ENCODE assay signal across 8 cellular contexts in genomic region chr2:143261986-143262784, GRCh38.
DNase-seq lines count a peak whose midpoint lies in the region; ATAC-seq and TF ChIP-seq lines count a peak whose summit lies in the region.

No MANE protein-coding gene starts in this region.

- H4K20me1 ChIP-seq in BLaER1 treated with 17β-estradiol and CSF1 and Interleukin-3, amounts not matched to agents 10 nM and 100 nM = 0 out of 22 replicates have a peak, but pooled peaks cover 0 to 4% (median 0%) of the 10 kb centered on the region in 11 experiments
- no peaks in the 10 kb centered on the region for H4K20me1 ChIP-seq in mammary epithelial cell (ENCODE audit: insufficient read depth, low read length)

- peaks cover 0 to 21% (median 16%) of the 10 kb centered on the region in 11 experiments; a peak in 15 of 22 replicates for H3K9me3 ChIP-seq in BLaER1 treated with 17β-estradiol and CSF1 and Interleukin-3, amounts not matched to agents 10 nM and 100 nM (replicated peaks in 1 of 11)
- H3K9me3 ChIP-seq in upper lobe of left lung (no peaks in the 10 kb centered on the region), mammary epithelial cell (replicated peaks; ENCODE audit: insufficient read depth, low read length) (no peaks in the 10 kb centered on the region)

- peak overlapping the region; percentile 23 to 79 (median 53); a peak in 19 of 22 replicates for H3K9ac ChIP-seq in BLaER1 treated with 17β-estradiol and CSF1 and Interleukin-3, amounts not matched to agents 10 nM and 100 nM
- no peak overlapping the region for H3K9ac ChIP-seq in mammary epithelial cell (ENCODE audit: insufficient read depth, low read length)

- peak overlapping the region; percentile 55 for H3K4me3 Mint-ChIP-seq in activated naive CD8-positive, alpha-beta T cell treated with anti-CD3 and anti-CD28 coated beads, Interleukin-2, amount 50 U/mL, for 24 hours
- no peak overlapping the region for H3K4me3 Mint-ChIP-seq in chondrocyte (ENCODE audit: unreplicated experiment)

- CTCF ChIA-PET in mammary epithelial cell (lab: Charles Lee; ENCODE audit: low non-redundant PET) = interaction anchor here (0.5 to 0.7 kb wide), 2 partner anchors 149 to 161 kb away, joined by 3 to 4 read pairs; no protein-coding TSS in a partner anchor

- H3K79me2 ChIP-seq in mammary epithelial cell (ENCODE audit: insufficient read depth, low read length) = no peaks in the 10 kb centered on the region

- WGBS in upper lobe of left lung, 2 donors = 71 to 76% methylated on average over 8 of the region's 8 CpGs
- WGBS in mammary epithelial cell (ENCODE audit: low coverage, missing lambda C conversion rate) = 79% methylated on average over 7 of the region's 8 CpGs

- H3K36me3 Mint-ChIP-seq in activated naive CD8-positive, alpha-beta T cell treated with anti-CD3 and anti-CD28 coated beads, Interleukin-2, amount 50 U/mL, for 24 hours (ENCODE audit: low read depth) = peaks cover 17% of the 10 kb centered on the region
- H3K36me3 Mint-ChIP-seq in chondrocyte (ENCODE audit: low read depth) = peaks cover 3% of the 10 kb centered on the region

- ATAC-seq in GM21529 (IDR thresholded peaks at IDR 0.05; ENCODE audit: unreplicated experiment) = peak; percentile 54
- ATAC-seq in activated naive CD8-positive, alpha-beta T cell treated with anti-CD3 and anti-CD28 coated beads, Interleukin-2, amount 50 U/mL, for 24 hours = peak; percentile 75
- peak; percentile 58 to 80 for ATAC-seq in upper lobe of left lung (ENCODE audit: low FRiP score in 2 of 2)
- ATAC-seq in GM21367 (IDR thresholded peaks at IDR 0.05; ENCODE audit: unreplicated experiment) = no peak

- H3K27me3 ChIP-seq in BLaER1 treated with 17β-estradiol and CSF1 and Interleukin-3, amounts not matched to agents 10 nM and 100 nM = no peaks in the 10 kb centered on the region
- H3K27me3 ChIP-seq in upper lobe of left lung = no peaks in the 10 kb centered on the region
- peaks cover 2% of the 10 kb centered on the region for H3K27me3 ChIP-seq in mammary epithelial cell (ENCODE audit: insufficient read depth, low read length)

- dilution Hi-C loops in mammary epithelial cell (cut with HindIII; ENCODE audit: low sequenced_read_pairs) = no loop called here

- peak overlapping the region; percentile 96 for H3K27ac Mint-ChIP-seq in activated naive CD8-positive, alpha-beta T cell treated with anti-CD3 and anti-CD28 coated beads, Interleukin-2, amount 50 U/mL, for 24 hours
- H3K27ac Mint-ChIP-seq in chondrocyte (ENCODE audit: unreplicated experiment) = no peak overlapping the region

- peaks cover 3% of the 10 kb centered on the region for H3K9me3 Mint-ChIP-seq in activated naive CD8-positive, alpha-beta T cell treated with anti-CD3 and anti-CD28 coated beads, Interleukin-2, amount 50 U/mL, for 24 hours
- peaks cover 3% of the 10 kb centered on the region for H3K9me3 Mint-ChIP-seq in chondrocyte (ENCODE audit: low read depth)

- in situ Hi-C loops in mammary epithelial cell (cut with MboI; ENCODE audit: low sequenced_read_pairs in 2 of 2) = no loop called here

- H3K4me3 ChIP-seq in BLaER1 treated with 17β-estradiol and CSF1 and Interleukin-3, amounts not matched to agents 10 nM and 100 nM = 0 out of 20 replicates have a peak overlapping the region, but pooled peaks of 1 of the 10 experiments have one; percentile 13
- H3K4me3 ChIP-seq in upper lobe of left lung = no peak overlapping the region
- no peak overlapping the region for H3K4me3 ChIP-seq in mammary epithelial cell (replicated peaks in 1 of 3; ENCODE audit: insufficient read depth in 1 of 3, low read depth in 2 of 3, low read length in 3 of 3)

- H3K4me1 Mint-ChIP-seq in activated naive CD8-positive, alpha-beta T cell treated with anti-CD3 and anti-CD28 coated beads, Interleukin-2, amount 50 U/mL, for 24 hours = peaks cover 56% of the 10 kb centered on the region
- peaks cover 15% of the 10 kb centered on the region for H3K4me1 Mint-ChIP-seq in chondrocyte (ENCODE audit: low read depth)

- intact Hi-C loops in mammary epithelial cell (cut with micrococcal nuclease) = no loop called here

- no TSS peak for BruUV-seq in mammary epithelial cell (replicated peaks; lab: Mats Ljungman, UMichigan)

- no peak for TF ChIP-seq POLR2A in upper lobe of left lung (IDR thresholded peaks at IDR 0.05)

- H3K4me2 ChIP-seq in BLaER1 treated with 17β-estradiol and CSF1 and Interleukin-3, amounts not matched to agents 10 nM and 100 nM = peak overlapping the region; percentile 51 to 72 (median 67)
- no peak overlapping the region for H3K4me2 ChIP-seq in mammary epithelial cell (ENCODE audit: insufficient read depth, low read depth, low read length)

- peaks cover 38 to 65% (median 43%) of the 10 kb centered on the region in 10 experiments for H3K4me1 ChIP-seq in BLaER1 treated with 17β-estradiol and CSF1 and Interleukin-3, amounts not matched to agents 10 nM and 100 nM
- peaks cover 0 to 8% (median 2%) of the 10 kb centered on the region in 4 donors for H3K4me1 ChIP-seq in upper lobe of left lung
- H3K4me1 ChIP-seq in mammary epithelial cell (ENCODE audit: insufficient read depth, low read length) = no peaks in the 10 kb centered on the region

- H3K27me3 Mint-ChIP-seq in activated naive CD8-positive, alpha-beta T cell treated with anti-CD3 and anti-CD28 coated beads, Interleukin-2, amount 50 U/mL, for 24 hours = no peaks in the 10 kb centered on the region
- peaks cover 6% of the 10 kb centered on the region for H3K27me3 Mint-ChIP-seq in chondrocyte (ENCODE audit: low read depth)

- peak; percentile 9 to 62 for DNase-seq in NOMO-1 (lab: John Stamatoyannopoulos, UW; ENCODE audit: unreplicated experiment in 2 of 2)
- peak; percentile 26 for DNase-seq in activated naive CD8-positive, alpha-beta T cell treated with anti-CD3 and anti-CD28 coated beads, Interleukin-2, amount 50 U/mL, for 24 hours
- peak in 1 of 2 donors; percentile 60 for DNase-seq in upper lobe of left lung
- DNase-seq in chondrocyte (ENCODE audit: low spot score) = no peak
- no peak for DNase-seq in mammary epithelial cell

- TF ChIP-seq CTCF in upper lobe of left lung (IDR thresholded peaks at IDR 0.05) (no peak), chondrocyte (IDR thresholded peaks at IDR 0.05) (no peak), mammary epithelial cell (conservative IDR thresholded peaks at IDR 0.05 in 1 of 2, IDR thresholded peaks at IDR 0.05 in 1 of 2; ENCODE audit: extremely low read depth in 1 of 2, insufficient read depth in 1 of 2, low read depth in 1 of 2, low read length in 2 of 2) (no peak)

- no peak overlapping the region for H2AFZ ChIP-seq in mammary epithelial cell (ENCODE audit: low read depth, low read length)

- peaks cover 0 to 31% (median 14%) of the 10 kb centered on the region in 11 experiments; a peak in 13 of 22 replicates for H3K36me3 ChIP-seq in BLaER1 treated with 17β-estradiol and CSF1 and Interleukin-3, amounts not matched to agents 10 nM and 100 nM
- H3K36me3 ChIP-seq in upper lobe of left lung (no peaks in the 10 kb centered on the region), mammary epithelial cell (ENCODE audit: insufficient read depth, low read length) (no peaks in the 10 kb centered on the region)

- TF ChIP-seq EP300 in upper lobe of left lung (IDR thresholded peaks at IDR 0.05) = no peak

- peak overlapping the region; percentile 48 to 97 (median 80) for H3K27ac ChIP-seq in BLaER1 treated with 17β-estradiol and CSF1 and Interleukin-3, amounts not matched to agents 10 nM and 100 nM
- H3K27ac ChIP-seq in upper lobe of left lung (peak overlapping the region; percentile 12 to 69 (median 38)), mammary epithelial cell (ENCODE audit: insufficient read depth, low read depth, low read length) (no peak overlapping the region)

Comparison
In these comparisons a context has a peak if more than half of its experiments do, and no peak if none do; other contexts are left out.
1. DNase-seq: peak in NOMO-1 (2 of 2) and activated naive CD8-positive, alpha-beta T cell treated with anti-CD3 and anti-CD28 coated beads, Interleukin-2, amount 50 U/mL, for 24 hours (single experiment); none in chondrocyte (single experiment) and mammary epithelial cell (single experiment).